1 cellular context compared by ENCODE assay signal in the genomic region with DNA sequence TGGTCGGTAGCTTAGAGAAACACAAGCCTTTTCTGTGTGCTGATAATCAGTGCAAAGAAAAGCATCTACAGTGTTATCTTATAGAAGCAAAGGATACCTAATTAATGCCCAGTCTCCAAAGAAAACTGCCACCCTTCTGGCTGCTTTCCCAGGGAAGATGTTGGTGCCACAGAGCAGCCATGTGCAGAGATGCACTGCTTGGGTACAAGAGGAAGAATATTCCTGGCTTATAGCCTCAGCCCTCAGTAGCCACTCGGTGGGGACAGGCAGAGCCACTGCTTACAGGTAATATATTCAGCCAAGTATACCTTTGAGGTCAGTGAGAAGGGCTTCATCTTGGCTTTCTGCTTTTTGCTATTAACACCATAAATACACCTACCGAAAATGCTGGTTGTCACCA.
TF ChIP-seq lines count a peak whose summit lies in the region.

No MANE protein-coding gene starts in this region.

TF ChIP-seq in GM23338, 12 proteins besides CTCF, POLR2A, EP300 and RAD21 (continued from another document):
- TF ChIP-seq, protein P1, sequence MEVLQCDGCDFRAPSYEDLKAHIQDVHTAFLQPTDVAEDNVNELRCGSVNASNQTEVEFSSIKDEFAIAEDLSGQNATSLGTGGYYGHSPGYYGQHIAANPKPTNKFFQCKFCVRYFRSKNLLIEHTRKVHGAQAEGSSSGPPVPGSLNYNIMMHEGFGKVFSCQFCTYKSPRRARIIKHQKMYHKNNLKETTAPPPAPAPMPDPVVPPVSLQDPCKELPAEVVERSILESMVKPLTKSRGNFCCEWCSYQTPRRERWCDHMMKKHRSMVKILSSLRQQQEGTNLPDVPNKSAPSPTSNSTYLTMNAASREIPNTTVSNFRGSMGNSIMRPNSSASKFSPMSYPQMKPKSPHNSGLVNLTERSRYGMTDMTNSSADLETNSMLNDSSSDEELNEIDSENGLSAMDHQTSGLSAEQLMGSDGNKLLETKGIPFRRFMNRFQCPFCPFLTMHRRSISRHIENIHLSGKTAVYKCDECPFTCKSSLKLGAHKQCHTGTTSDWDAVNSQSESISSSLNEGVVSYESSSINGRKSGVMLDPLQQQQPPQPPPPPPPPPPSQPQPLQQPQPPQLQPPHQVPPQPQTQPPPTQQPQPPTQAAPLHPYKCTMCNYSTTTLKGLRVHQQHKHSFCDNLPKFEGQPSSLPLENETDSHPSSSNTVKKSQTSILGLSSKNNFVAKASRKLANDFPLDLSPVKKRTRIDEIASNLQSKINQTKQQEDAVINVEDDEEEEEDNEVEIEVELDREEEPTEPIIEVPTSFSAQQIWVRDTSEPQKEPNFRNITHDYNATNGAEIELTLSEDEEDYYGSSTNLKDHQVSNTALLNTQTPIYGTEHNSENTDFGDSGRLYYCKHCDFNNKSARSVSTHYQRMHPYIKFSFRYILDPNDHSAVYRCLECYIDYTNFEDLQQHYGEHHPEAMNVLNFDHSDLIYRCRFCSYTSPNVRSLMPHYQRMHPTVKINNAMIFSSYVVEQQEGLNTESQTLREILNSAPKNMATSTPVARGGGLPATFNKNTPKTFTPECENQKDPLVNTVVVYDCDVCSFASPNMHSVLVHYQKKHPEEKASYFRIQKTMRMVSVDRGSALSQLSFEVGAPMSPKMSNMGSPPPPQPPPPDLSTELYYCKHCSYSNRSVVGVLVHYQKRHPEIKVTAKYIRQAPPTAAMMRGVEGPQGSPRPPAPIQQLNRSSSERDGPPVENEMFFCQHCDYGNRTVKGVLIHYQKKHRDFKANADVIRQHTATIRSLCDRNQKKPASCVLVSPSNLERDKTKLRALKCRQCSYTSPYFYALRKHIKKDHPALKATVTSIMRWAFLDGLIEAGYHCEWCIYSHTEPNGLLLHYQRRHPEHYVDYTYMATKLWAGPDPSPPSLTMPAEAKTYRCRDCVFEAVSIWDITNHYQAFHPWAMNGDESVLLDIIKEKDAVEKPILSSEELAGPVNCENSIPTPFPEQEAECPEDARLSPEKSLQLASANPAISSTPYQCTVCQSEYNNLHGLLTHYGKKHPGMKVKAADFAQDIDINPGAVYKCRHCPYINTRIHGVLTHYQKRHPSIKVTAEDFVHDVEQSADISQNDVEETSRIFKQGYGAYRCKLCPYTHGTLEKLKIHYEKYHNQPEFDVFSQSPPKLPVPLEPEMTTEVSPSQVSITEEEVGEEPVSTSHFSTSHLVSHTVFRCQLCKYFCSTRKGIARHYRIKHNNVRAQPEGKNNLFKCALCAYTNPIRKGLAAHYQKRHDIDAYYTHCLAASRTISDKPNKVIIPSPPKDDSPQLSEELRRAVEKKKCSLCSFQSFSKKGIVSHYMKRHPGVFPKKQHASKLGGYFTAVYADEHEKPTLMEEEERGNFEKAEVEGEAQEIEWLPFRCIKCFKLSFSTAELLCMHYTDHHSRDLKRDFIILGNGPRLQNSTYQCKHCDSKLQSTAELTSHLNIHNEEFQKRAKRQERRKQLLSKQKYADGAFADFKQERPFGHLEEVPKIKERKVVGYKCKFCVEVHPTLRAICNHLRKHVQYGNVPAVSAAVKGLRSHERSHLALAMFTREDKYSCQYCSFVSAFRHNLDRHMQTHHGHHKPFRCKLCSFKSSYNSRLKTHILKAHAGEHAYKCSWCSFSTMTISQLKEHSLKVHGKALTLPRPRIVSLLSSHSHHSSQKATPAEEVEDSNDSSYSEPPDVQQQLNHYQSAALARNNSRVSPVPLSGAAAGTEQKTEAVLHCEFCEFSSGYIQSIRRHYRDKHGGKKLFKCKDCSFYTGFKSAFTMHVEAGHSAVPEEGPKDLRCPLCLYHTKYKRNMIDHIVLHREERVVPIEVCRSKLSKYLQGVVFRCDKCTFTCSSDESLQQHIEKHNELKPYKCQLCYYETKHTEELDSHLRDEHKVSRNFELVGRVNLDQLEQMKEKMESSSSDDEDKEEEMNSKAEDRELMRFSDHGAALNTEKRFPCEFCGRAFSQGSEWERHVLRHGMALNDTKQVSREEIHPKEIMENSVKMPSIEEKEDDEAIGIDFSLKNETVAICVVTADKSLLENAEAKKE (CRISPR knock-in tag; IDR thresholded peaks at IDR 0.05): no peak
- no peak for TF ChIP-seq CREB1 (CRISPR knock-in tag; IDR thresholded peaks at IDR 0.05; ENCODE audit: low read depth)
- TF ChIP-seq, protein P2, sequence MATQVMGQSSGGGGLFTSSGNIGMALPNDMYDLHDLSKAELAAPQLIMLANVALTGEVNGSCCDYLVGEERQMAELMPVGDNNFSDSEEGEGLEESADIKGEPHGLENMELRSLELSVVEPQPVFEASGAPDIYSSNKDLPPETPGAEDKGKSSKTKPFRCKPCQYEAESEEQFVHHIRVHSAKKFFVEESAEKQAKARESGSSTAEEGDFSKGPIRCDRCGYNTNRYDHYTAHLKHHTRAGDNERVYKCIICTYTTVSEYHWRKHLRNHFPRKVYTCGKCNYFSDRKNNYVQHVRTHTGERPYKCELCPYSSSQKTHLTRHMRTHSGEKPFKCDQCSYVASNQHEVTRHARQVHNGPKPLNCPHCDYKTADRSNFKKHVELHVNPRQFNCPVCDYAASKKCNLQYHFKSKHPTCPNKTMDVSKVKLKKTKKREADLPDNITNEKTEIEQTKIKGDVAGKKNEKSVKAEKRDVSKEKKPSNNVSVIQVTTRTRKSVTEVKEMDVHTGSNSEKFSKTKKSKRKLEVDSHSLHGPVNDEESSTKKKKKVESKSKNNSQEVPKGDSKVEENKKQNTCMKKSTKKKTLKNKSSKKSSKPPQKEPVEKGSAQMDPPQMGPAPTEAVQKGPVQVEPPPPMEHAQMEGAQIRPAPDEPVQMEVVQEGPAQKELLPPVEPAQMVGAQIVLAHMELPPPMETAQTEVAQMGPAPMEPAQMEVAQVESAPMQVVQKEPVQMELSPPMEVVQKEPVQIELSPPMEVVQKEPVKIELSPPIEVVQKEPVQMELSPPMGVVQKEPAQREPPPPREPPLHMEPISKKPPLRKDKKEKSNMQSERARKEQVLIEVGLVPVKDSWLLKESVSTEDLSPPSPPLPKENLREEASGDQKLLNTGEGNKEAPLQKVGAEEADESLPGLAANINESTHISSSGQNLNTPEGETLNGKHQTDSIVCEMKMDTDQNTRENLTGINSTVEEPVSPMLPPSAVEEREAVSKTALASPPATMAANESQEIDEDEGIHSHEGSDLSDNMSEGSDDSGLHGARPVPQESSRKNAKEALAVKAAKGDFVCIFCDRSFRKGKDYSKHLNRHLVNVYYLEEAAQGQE (IDR thresholded peaks at IDR 0.05; ENCODE audit: unreplicated experiment): no peak
- TF ChIP-seq EZH2 (IDR thresholded peaks at IDR 0.05; ENCODE audit: low read depth, unreplicated experiment): no peak
- no peak for TF ChIP-seq POLR2AphosphoS5 (IDR thresholded peaks at IDR 0.05; ENCODE audit: low read depth)
